1 cellular context compared by ENCODE assay signal in genomic region chr14:22052795-22053194, GRCh38.
TF ChIP-seq lines count a peak whose summit lies in the region.

No MANE protein-coding gene starts in this region.

TF ChIP-seq in GM23338, 12 proteins besides CTCF, POLR2A, EP300 and RAD21 (continued from another document):
- TF ChIP-seq ZNF462 (CRISPR knock-in tag; IDR thresholded peaks at IDR 0.05): no peak
- no peak for TF ChIP-seq REST (IDR thresholded peaks at IDR 0.05; ENCODE audit: unreplicated experiment)
- no peak for TF ChIP-seq ZNF331 (CRISPR knock-in tag; IDR thresholded peaks at IDR 0.05; ENCODE audit: low read depth)
- no peak for TF ChIP-seq ETS1 (IDR thresholded peaks at IDR 0.05)
- TF ChIP-seq STAT1 (IDR thresholded peaks at IDR 0.05; ENCODE audit: unreplicated experiment): no peak
